In genomic region chr2:54206596-54206995, GRCh38 we compare ENCODE assay signal across 8 cellular contexts. TPM values are rescaled to one million over a fixed set of nuclear protein-coding genes. Genes with fewer than 3 reads are reported as not detected.
DNase-seq lines count a peak whose midpoint lies in the region; ATAC-seq, FAIRE-seq and TF ChIP-seq lines count a peak whose summit lies in the region.

No MANE protein-coding gene starts in this region.

- H3K36me3 Mint-ChIP-seq in activated CD8-positive, alpha-beta T cell treated with anti-CD3 and anti-CD28 coated beads for 36 hours (ENCODE audit: low read depth), result no peaks in the 10 kb centered on the region
- no peaks in the 10 kb centered on the region for H3K36me3 Mint-ChIP-seq in activated CD8-positive, alpha-beta T cell treated with anti-CD3 and anti-CD28 coated beads, Interleukin-2, amount 10 ng/mL, durations not matched to agents 7 days and 5 days (ENCODE audit: low read depth)
- H3K36me3 Mint-ChIP-seq in effector memory CD8-positive, alpha-beta T cell (ENCODE audit: insufficient read depth), result no peaks in the 10 kb centered on the region

- ATAC-seq in activated CD8-positive, alpha-beta T cell treated with anti-CD3 and anti-CD28 coated beads for 36 hours, result peak; percentile 64
- ATAC-seq in activated CD8-positive, alpha-beta T cell treated with anti-CD3 and anti-CD28 coated beads, Interleukin-2, amount 10 ng/mL, durations not matched to agents 7 days and 5 days, result no peak
- no peak for ATAC-seq in effector memory CD8-positive, alpha-beta T cell (replicated peaks)

- POLR2A ChIA-PET in activated CD8-positive, alpha-beta T cell treated with anti-CD3 and anti-CD28 coated beads for 36 hours (lab: Charles Lee), result no interaction called here
- POLR2A ChIA-PET in activated CD8-positive, alpha-beta T cell treated with anti-CD3 and anti-CD28 coated beads, Interleukin-2, amount 10 ng/mL, durations not matched to agents 7 days and 5 days (lab: Charles Lee), result no interaction called here

- H3F3A ChIP-seq in MM.1S (ENCODE audit: insufficient read depth, low read length), result no peaks in the 10 kb centered on the region

- peak; percentile 70 for TF ChIP-seq CTCF in activated CD8-positive, alpha-beta T cell treated with anti-CD3 and anti-CD28 coated beads for 36 hours (IDR thresholded peaks at IDR 0.05)
- TF ChIP-seq CTCF in MM.1S (IDR thresholded peaks at IDR 0.05; ENCODE audit: low read length) (peak; percentile 59), ascending aorta (IDR thresholded peaks at IDR 0.05) (peak; percentile 32 to 73 (median 60)), kidney (IDR thresholded peaks at IDR 0.05; ENCODE audit: borderline replicate concordance, extremely low read depth, insufficient read depth) (peak; percentile 46)

- no peak overlapping the region for H3K4me2 ChIP-seq in MM.1S (ENCODE audit: low read depth, low read length)

- H3K4me3 ChIP-seq in MM.1S (ENCODE audit: low read length) (no peak overlapping the region), ascending aorta (no peak overlapping the region), kidney (ENCODE audit: low read length in 2 of 2) (no peak overlapping the region)

- no peaks in the 10 kb centered on the region for H3K27me3 Mint-ChIP-seq in activated CD8-positive, alpha-beta T cell treated with anti-CD3 and anti-CD28 coated beads for 36 hours
- H3K27me3 Mint-ChIP-seq in activated CD8-positive, alpha-beta T cell treated with anti-CD3 and anti-CD28 coated beads, Interleukin-2, amount 10 ng/mL, durations not matched to agents 7 days and 5 days (ENCODE audit: low read depth), result no peaks in the 10 kb centered on the region
- H3K27me3 Mint-ChIP-seq in effector memory CD8-positive, alpha-beta T cell, result no peaks in the 10 kb centered on the region

- no peaks in the 10 kb centered on the region for H3K9me2 ChIP-seq in MM.1S (replicated peaks; ENCODE audit: insufficient read depth, low read length)

- H3K9me3 ChIP-seq in MM.1S (replicated peaks; ENCODE audit: insufficient read depth, low read length), result no peaks in the 10 kb centered on the region
- no peaks in the 10 kb centered on the region for H3K9me3 ChIP-seq in ascending aorta
- H3K9me3 ChIP-seq in kidney (ENCODE audit: control insufficient read depth in 1 of 2, low read length in 2 of 2), result no peaks in the 10 kb centered on the region

- H3K27ac Mint-ChIP-seq in activated CD8-positive, alpha-beta T cell treated with anti-CD3 and anti-CD28 coated beads for 36 hours, result no peak overlapping the region
- no peak overlapping the region for H3K27ac Mint-ChIP-seq in activated CD8-positive, alpha-beta T cell treated with anti-CD3 and anti-CD28 coated beads, Interleukin-2, amount 10 ng/mL, durations not matched to agents 7 days and 5 days
- no peak overlapping the region for H3K27ac Mint-ChIP-seq in effector memory CD8-positive, alpha-beta T cell

- H3K4me1 ChIP-seq in MM.1S (ENCODE audit: low read length), result no peaks in the 10 kb centered on the region
- peaks cover 0 to 24% of the 10 kb centered on the region in 2 donors for H3K4me1 ChIP-seq in ascending aorta
- peaks cover 0 to 5% of the 10 kb centered on the region in 2 donors for H3K4me1 ChIP-seq in kidney (ENCODE audit: control insufficient read depth in 1 of 2, insufficient read depth in 1 of 2, low read depth in 1 of 2, low read length in 2 of 2)

- CTCF ChIA-PET in activated CD8-positive, alpha-beta T cell treated with anti-CD3 and anti-CD28 coated beads for 36 hours (lab: Charles Lee), result interaction anchor here (0.7 to 1.6 kb wide), 12 partner anchors 10 to 500 kb away, joined by 3 to 6 read pairs (median 4); no protein-coding TSS in a partner anchor
- CTCF ChIA-PET in activated CD8-positive, alpha-beta T cell treated with anti-CD3 and anti-CD28 coated beads, Interleukin-2, amount 10 ng/mL, durations not matched to agents 7 days and 5 days (lab: Charles Lee), result interaction anchor here (0.7 to 1.7 kb wide), 6 partner anchors 10 to 498 kb away, joined by 3 to 8 read pairs (median 4); no protein-coding TSS in a partner anchor

- peak; percentile 83 for FAIRE-seq in kidney (lab: Jason Lieb, UNC)

- H3K9me3 Mint-ChIP-seq in activated CD8-positive, alpha-beta T cell treated with anti-CD3 and anti-CD28 coated beads for 36 hours, result no peaks in the 10 kb centered on the region
- H3K9me3 Mint-ChIP-seq in activated CD8-positive, alpha-beta T cell treated with anti-CD3 and anti-CD28 coated beads, Interleukin-2, amount 10 ng/mL, durations not matched to agents 7 days and 5 days (ENCODE audit: insufficient read depth), result no peaks in the 10 kb centered on the region
- no peaks in the 10 kb centered on the region for H3K9me3 Mint-ChIP-seq in effector memory CD8-positive, alpha-beta T cell

- H3K36me3 ChIP-seq in MM.1S (replicated peaks; ENCODE audit: insufficient read depth, low read length) (no peaks in the 10 kb centered on the region), ascending aorta (no peaks in the 10 kb centered on the region), kidney (ENCODE audit: control insufficient read depth in 1 of 2, insufficient read depth in 2 of 2, low read length in 2 of 2) (no peaks in the 10 kb centered on the region)

- H3K9ac ChIP-seq in MM.1S (ENCODE audit: low read length) (no peak overlapping the region), kidney (ENCODE audit: low read length in 2 of 2) (no peak overlapping the region)

- H3K27ac ChIP-seq in MM.1S (ENCODE audit: low read length), result no peak overlapping the region
- no peak overlapping the region for H3K27ac ChIP-seq in ascending aorta
- no peak overlapping the region for H3K27ac ChIP-seq in kidney (ENCODE audit: low read depth in 2 of 2, low read length in 2 of 2)

- H4K20me1 ChIP-seq in MM.1S (ENCODE audit: insufficient read depth, low read length), result no peaks in the 10 kb centered on the region

- H2AFZ ChIP-seq in MM.1S (ENCODE audit: low read length), result no peak overlapping the region

- H3K4me3 Mint-ChIP-seq in activated CD8-positive, alpha-beta T cell treated with anti-CD3 and anti-CD28 coated beads for 36 hours, result no peak overlapping the region
- H3K4me3 Mint-ChIP-seq in activated CD8-positive, alpha-beta T cell treated with anti-CD3 and anti-CD28 coated beads, Interleukin-2, amount 10 ng/mL, durations not matched to agents 7 days and 5 days, result no peak overlapping the region
- H3K4me3 Mint-ChIP-seq in effector memory CD8-positive, alpha-beta T cell, result no peak overlapping the region

- peaks cover 2% of the 10 kb centered on the region for H3K4me1 Mint-ChIP-seq in activated CD8-positive, alpha-beta T cell treated with anti-CD3 and anti-CD28 coated beads for 36 hours (ENCODE audit: low read depth)
- no peaks in the 10 kb centered on the region for H3K4me1 Mint-ChIP-seq in activated CD8-positive, alpha-beta T cell treated with anti-CD3 and anti-CD28 coated beads, Interleukin-2, amount 10 ng/mL, durations not matched to agents 7 days and 5 days (ENCODE audit: low read depth)
- no peaks in the 10 kb centered on the region for H3K4me1 Mint-ChIP-seq in effector memory CD8-positive, alpha-beta T cell (ENCODE audit: low read depth in 2 of 2)

- DNase-seq in activated CD8-positive, alpha-beta T cell treated with anti-CD3 and anti-CD28 coated beads for 36 hours, result no peak
- no peak for DNase-seq in activated CD8-positive, alpha-beta T cell treated with anti-CD3 and anti-CD28 coated beads, Interleukin-2, amount 10 ng/mL, durations not matched to agents 7 days and 5 days
- peak; percentile 21 for DNase-seq in MM.1S
- DNase-seq in ascending aorta (ENCODE audit: low spot score in 2 of 2), result no peak
- no peak for DNase-seq in kidney
- DNase-seq in GF-D8 (lab: John Stamatoyannopoulos, UW), result no peak
- DNase-seq in effector memory CD8-positive, alpha-beta T cell, result no peak
- DNase-seq in stimulated activated CD8-positive, alpha-beta memory T cell treated with anti-CD3 and anti-CD28 coated beads, Interleukin-4, amount 100 ng/mL, for 48 hours, result no peak

- H3K27me3 ChIP-seq in MM.1S (replicated peaks; ENCODE audit: insufficient read depth, low read length), result no peaks in the 10 kb centered on the region
- H3K27me3 ChIP-seq in ascending aorta, result no peaks in the 10 kb centered on the region

- intact Hi-C loops in activated CD8-positive, alpha-beta T cell treated with anti-CD3 and anti-CD28 coated beads for 36 hours (cut with micrococcal nuclease), result no loop called here
- intact Hi-C loops in ascending aorta (cut with DNase I) (no loop called here), kidney (cut with DNase I) (no loop called here)

- H3K79me2 ChIP-seq in MM.1S (ENCODE audit: low read length), result no peaks in the 10 kb centered on the region

RNA-seq across cellular contexts. Expression of gene TSPYL6, which starts 49.4 kb away (rescaled TPM):
- not detected for total RNA-seq in activated CD8-positive, alpha-beta T cell treated with anti-CD3 and anti-CD28 coated beads for 36 hours
- not detected for total RNA-seq in activated CD8-positive, alpha-beta T cell treated with anti-CD3 and anti-CD28 coated beads, Interleukin-2, amount 10 ng/mL, durations not matched to agents 7 days and 5 days
- not detected for total RNA-seq in ascending aorta
- total RNA-seq in kidney, result not detected
- polyA plus RNA-seq in kidney (ENCODE audit: insufficient read depth, low read depth, low replicate concordance), result not detected
